Comparison of ENCODE assay signal across 1 cellular context in the genomic region with DNA sequence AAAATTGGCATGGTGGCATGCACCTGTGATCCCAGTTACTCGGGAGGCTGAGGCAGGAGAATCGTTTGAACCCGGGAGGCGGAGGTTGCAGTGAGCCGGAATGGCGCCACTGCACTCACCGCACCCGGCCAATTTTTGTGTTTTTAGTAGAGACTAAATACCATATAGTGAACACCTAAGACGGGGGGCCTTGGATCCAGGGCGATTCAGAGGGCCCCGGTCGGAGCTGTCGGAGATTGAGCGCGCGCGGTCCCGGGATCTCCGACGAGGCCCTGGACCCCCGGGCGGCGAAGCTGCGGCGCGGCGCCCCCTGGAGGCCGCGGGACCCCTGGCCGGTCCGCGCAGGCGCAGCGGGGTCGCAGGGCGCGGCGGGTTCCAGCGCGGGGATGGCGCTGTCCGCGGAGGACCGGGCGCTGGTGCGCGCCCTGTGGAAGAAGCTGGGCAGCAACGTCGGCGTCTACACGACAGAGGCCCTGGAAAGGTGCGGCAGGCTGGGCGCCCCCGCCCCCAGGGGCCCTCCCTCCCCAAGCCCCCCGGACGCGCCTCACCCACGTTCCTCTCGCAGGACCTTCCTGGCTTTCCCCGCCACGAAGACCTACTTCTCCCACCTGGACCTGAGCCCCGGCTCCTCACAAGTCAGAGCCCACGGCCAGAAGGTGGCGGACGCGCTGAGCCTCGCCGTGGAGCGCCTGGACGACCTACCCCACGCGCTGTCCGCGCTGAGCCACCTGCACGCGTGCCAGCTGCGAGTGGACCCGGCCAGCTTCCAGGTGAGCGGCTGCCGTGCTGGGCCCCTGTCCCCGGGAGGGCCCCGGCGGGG.
A peak's percentile ranks its signal among the peaks of the same experiment; 100 is the strongest.
TF ChIP-seq lines count a peak whose summit lies in the region.

Gene HBQ1, plus strand, starts transcription at position 359 of the 820 bp plus-strand sequence. Its CDS starts 28 bp downstream, at position 387.

TF ChIP-seq in HepG2, 621 proteins besides CTCF, POLR2A, EP300 and RAD21 (continued from another document):
- TF ChIP-seq SNAPC4 (CRISPR knock-in tag; IDR thresholded peaks at IDR 0.05) (no peak), KDM3A (CRISPR knock-in tag; IDR thresholded peaks at IDR 0.05; ENCODE audit: low read depth) (no peak), ZKSCAN1 (IDR thresholded peaks at IDR 0.05; ENCODE audit: low read length) (no peak), ZBTB7B (CRISPR knock-in tag; IDR thresholded peaks at IDR 0.05) (0 out of 2 replicates have a peak, but pooled peaks have one; percentile 33), ZNF431 (CRISPR knock-in tag; IDR thresholded peaks at IDR 0.05; ENCODE audit: borderline replicate concordance, low read depth) (no peak), TARDBP (CRISPR knock-in tag; IDR thresholded peaks at IDR 0.05) (no peak), ZNF674 (CRISPR knock-in tag; IDR thresholded peaks at IDR 0.05; ENCODE audit: low read depth) (no peak), SPEN (CRISPR knock-in tag; IDR thresholded peaks at IDR 0.05; ENCODE audit: low read depth) (peak; percentile 30; the same call in 1 of the 2 replicates), ZMYM4 (CRISPR knock-in tag; IDR thresholded peaks at IDR 0.05) (0 out of 2 replicates have a peak, but pooled peaks have one; percentile 29), ZNF709 (CRISPR knock-in tag; IDR thresholded peaks at IDR 0.05) (no peak), STAG1 (CRISPR knock-in tag; IDR thresholded peaks at IDR 0.05) (peak; percentile 64), JARID2 (CRISPR knock-in tag; IDR thresholded peaks at IDR 0.05; ENCODE audit: insufficient replicate concordance) (no peak), RFX5 (IDR thresholded peaks at IDR 0.05; ENCODE audit: low read depth, low read length) (no peak), TEAD3 (CRISPR knock-in tag; optimal IDR thresholded peaks at IDR 0.05; ENCODE audit: borderline replicate concordance) (peak; percentile 4), ZNF432 (CRISPR knock-in tag; IDR thresholded peaks at IDR 0.05; ENCODE audit: borderline replicate concordance) (no peak), ZNF12 (CRISPR knock-in tag; IDR thresholded peaks at IDR 0.05) (no peak), MEIS2 (CRISPR knock-in tag; IDR thresholded peaks at IDR 0.05) (peak; percentile 67; the same call in 1 of the 2 replicates), MED8 (CRISPR knock-in tag; IDR thresholded peaks at IDR 0.05; ENCODE audit: insufficient replicate concordance) (no peak), ZBTB14 (CRISPR knock-in tag; IDR thresholded peaks at IDR 0.05) (peak; percentile 41; the same call in 1 of the 2 replicates), ZNF530 (CRISPR knock-in tag; IDR thresholded peaks at IDR 0.05; ENCODE audit: low read depth) (no peak), YEATS2 (CRISPR knock-in tag; IDR thresholded peaks at IDR 0.05; ENCODE audit: borderline replicate concordance) (peak; percentile 19; the same call in 1 of the 2 replicates), ZNF207 (IDR thresholded peaks at IDR 0.05; ENCODE audit: borderline replicate concordance) (no peak), STAT5B (CRISPR knock-in tag; IDR thresholded peaks at IDR 0.05) (no peak), SP1 (IDR thresholded peaks at IDR 0.05) (no peak), SP1 (CRISPR knock-in tag; IDR thresholded peaks at IDR 0.05) (0 out of 2 replicates have a peak, but pooled peaks have one; percentile 8), ZNF770 (CRISPR knock-in tag; IDR thresholded peaks at IDR 0.05) (peak; percentile 64), XRCC5 (optimal IDR thresholded peaks at IDR 0.05; ENCODE audit: low read length) (peak; percentile 55), ARNT2 (CRISPR knock-in tag; IDR thresholded peaks at IDR 0.05; ENCODE audit: low read depth) (peak; percentile 56; the same call in 1 of the 2 replicates), ZBTB33 (CRISPR knock-in tag; IDR thresholded peaks at IDR 0.05) (peak; percentile 29; the same call in 1 of the 2 replicates), KDM5A (IDR thresholded peaks at IDR 0.05; ENCODE audit: borderline replicate concordance, low read length) (no peak)
- TF ChIP-seq, protein P1, sequence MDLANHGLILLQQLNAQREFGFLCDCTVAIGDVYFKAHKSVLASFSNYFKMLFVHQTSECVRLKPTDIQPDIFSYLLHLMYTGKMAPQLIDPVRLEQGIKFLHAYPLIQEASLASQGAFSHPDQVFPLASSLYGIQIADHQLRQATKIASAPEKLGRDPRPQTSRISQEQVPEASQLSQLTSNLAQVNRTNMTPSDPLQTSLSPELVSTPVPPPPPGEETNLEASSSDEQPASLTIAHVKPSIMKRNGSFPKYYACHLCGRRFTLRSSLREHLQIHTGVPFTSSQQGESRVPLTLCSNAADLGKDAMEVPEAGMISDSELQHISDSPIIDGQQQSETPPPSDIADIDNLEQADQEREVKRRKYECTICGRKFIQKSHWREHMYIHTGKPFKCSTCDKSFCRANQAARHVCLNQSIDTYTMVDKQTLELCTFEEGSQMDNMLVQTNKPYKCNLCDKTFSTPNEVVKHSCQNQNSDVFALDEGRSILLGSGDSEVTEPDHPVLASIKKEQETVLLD (CRISPR knock-in tag; IDR thresholded peaks at IDR 0.05; ENCODE audit: low read depth): 0 out of 2 replicates have a peak, but pooled peaks have one; percentile 13
